Comparison of ENCODE assay signal across 18 cellular contexts in genomic region chr15:70704731-70705130, GRCh38.
"Had no signal": no experiment of that assay in that cellular context is flagged by ENCODE, and none has a peak within 500 bp of the region (broad histone marks: within the 10 kb centered on the region; RNA-seq: fewer than 3 reads in every experiment).

No MANE protein-coding gene starts in this region.

- DNase-seq: activated CD4-positive, alpha-beta T cell treated with anti-CD3 and anti-CD28 coated beads, Interleukin-2, amount 50 U/mL, for 4 hours; activated gamma-delta T cell; activated T-cell treated with anti-CD3 and anti-CD28 coated beads, Interleukin-2, amount 50 U/mL, for 72 hours; cerebellar nuclear complex; effector CD4-positive, alpha-beta T cell; lower lobe of right lung; midbrain; occipital lobe; posterior cingulate gyrus; stimulated activated CD4-positive, alpha-beta T cell treated with anti-CD3 and anti-CD28 coated beads, Interleukin-12 subunit alpha, Interleukin-12 subunit beta, amount 100 ng/mL, for 4 hours; stimulated activated CD4-positive, alpha-beta T cell treated with anti-CD3 and anti-CD28 coated beads, Interleukin-2, amount 100 ng/mL, for 24 hours; stimulated activated naive CD8-positive, alpha-beta T cell treated with anti-CD3 and anti-CD28 coated beads, Interleukin-15, Interleukin-2, amounts not matched to agents 100 U/mL and 50 U/mL, for 24 hours; substantia nigra; uterus had no signal

- H3K4me3 ChIP-seq: breast epithelium, lower lobe of right lung, tibial nerve, uterus had no signal

- H3K36me3 ChIP-seq: breast epithelium, lower lobe of right lung, tibial nerve, uterus had no signal

- H3K4me3 Mint-ChIP-seq: activated naive CD4-positive, alpha-beta T cell treated with anti-CD3 and anti-CD28 coated beads, Interleukin-2, amount 50 U/mL, for 24 hours; activated T-cell treated with anti-CD3 and anti-CD28 coated beads, Interleukin-2, amount 50 U/mL, for 72 hours had no signal

- H3K36me3 Mint-ChIP-seq: activated naive CD4-positive, alpha-beta T cell treated with anti-CD3 and anti-CD28 coated beads, Interleukin-2, amount 50 U/mL, for 24 hours had no signal

- H3K9me3 Mint-ChIP-seq: activated naive CD4-positive, alpha-beta T cell treated with anti-CD3 and anti-CD28 coated beads, Interleukin-2, amount 50 U/mL, for 24 hours; activated T-cell treated with anti-CD3 and anti-CD28 coated beads, Interleukin-2, amount 50 U/mL, for 72 hours had no signal

- ATAC-seq: activated T-cell treated with anti-CD3 and anti-CD28 coated beads, Interleukin-2, amount 50 U/mL, for 72 hours; esophagus mucosa; lower lobe of right lung; stimulated activated naive CD8-positive, alpha-beta T cell treated with anti-CD3 and anti-CD28 coated beads, Interleukin-15, Interleukin-2, amounts not matched to agents 100 U/mL and 50 U/mL, for 24 hours had no signal

- H3K27ac Mint-ChIP-seq: activated naive CD4-positive, alpha-beta T cell treated with anti-CD3 and anti-CD28 coated beads, Interleukin-2, amount 50 U/mL, for 24 hours; activated T-cell treated with anti-CD3 and anti-CD28 coated beads, Interleukin-2, amount 50 U/mL, for 72 hours had no signal

- H3K4me1 ChIP-seq: lower lobe of right lung had no signal

- H3K27me3 ChIP-seq: breast epithelium, tibial nerve, uterus had no signal

- H3K4me1 Mint-ChIP-seq: activated naive CD4-positive, alpha-beta T cell treated with anti-CD3 and anti-CD28 coated beads, Interleukin-2, amount 50 U/mL, for 24 hours had no signal

- H3K9me3 ChIP-seq: breast epithelium, lower lobe of right lung, tibial nerve, uterus had no signal

- H3K27ac ChIP-seq: lower lobe of right lung, uterus had no signal
